Comparison of ENCODE assay signal across 18 cellular contexts in genomic region chr9:129023908-129024233, GRCh38. TPM values are rescaled to one million over a fixed set of nuclear protein-coding genes. Genes with fewer than 3 reads are reported as not detected.
A peak's percentile ranks its signal among the peaks of the same experiment; 100 is the strongest.
DNase-seq lines count a peak whose midpoint lies in the region; ATAC-seq and TF ChIP-seq lines count a peak whose summit lies in the region.
"Had no signal": no experiment of that assay in that cellular context is flagged by ENCODE, and none has a peak within 500 bp of the region (broad histone marks: within the 10 kb centered on the region; RNA-seq: fewer than 3 reads in every experiment).

No MANE protein-coding gene starts in this region.

- H3K4me3 ChIP-seq in HUES48 (ENCODE audit: low read depth, low read length) = no peak overlapping the region
- H3K4me3 ChIP-seq in muscle layer of colon (ENCODE audit: low read depth in 1 of 2, low read length in 2 of 2) = no peak overlapping the region
- H3K4me3 ChIP-seq: upper lobe of left lung had no signal

- no peaks in the 10 kb centered on the region for H3K27me3 Mint-ChIP-seq in brain
- H3K27me3 Mint-ChIP-seq in stimulated activated naive B cell treated with anti-CD40 and anti-IgM and Interleukin-4, amounts not matched to agents 10 μg/mL and 1 μg/mL and 100 μg/mL, for 72 hours = no peaks in the 10 kb centered on the region
- no peaks in the 10 kb centered on the region for H3K27me3 Mint-ChIP-seq in activated CD4-positive, alpha-beta T cell treated with anti-CD3 and anti-CD28 coated beads, Interleukin-2, amount 10 ng/mL, durations not matched to agents 24 days and 14 days

- peaks cover 0 to 2% (median 0%) of the 10 kb centered on the region in 5 experiments for H3K9me3 Mint-ChIP-seq in brain
- no peaks in the 10 kb centered on the region for H3K9me3 Mint-ChIP-seq in stimulated activated naive B cell treated with anti-CD40 and anti-IgM and Interleukin-4, amounts not matched to agents 10 μg/mL and 1 μg/mL and 100 μg/mL, for 72 hours
- no peaks in the 10 kb centered on the region for H3K9me3 Mint-ChIP-seq in activated CD4-positive, alpha-beta T cell treated with anti-CD3 and anti-CD28 coated beads, Interleukin-2, amount 10 ng/mL, durations not matched to agents 24 days and 14 days
- H3K9me3 Mint-ChIP-seq: activated naive CD4-positive, alpha-beta T cell treated with anti-CD3 and anti-CD28 coated beads, Interleukin-2, amount 50 U/mL, for 72 hours; T-helper 2 cell treated with Interferon-gamma antibody and Interleukin-4, amounts not matched to agents 5 μg/mL and 100 μg/mL, for 36 hours had no signal

- H3K4me1 Mint-ChIP-seq in brain = peaks cover 49% of the 10 kb centered on the region
- H3K4me1 Mint-ChIP-seq in stimulated activated naive B cell treated with anti-CD40 and anti-IgM and Interleukin-4, amounts not matched to agents 10 μg/mL and 1 μg/mL and 100 μg/mL, for 72 hours = peaks cover 17 to 49% of the 10 kb centered on the region in 2 donors
- H3K4me1 Mint-ChIP-seq in activated CD4-positive, alpha-beta T cell treated with anti-CD3 and anti-CD28 coated beads, Interleukin-2, amount 10 ng/mL, durations not matched to agents 24 days and 14 days = peaks cover 24% of the 10 kb centered on the region

- peaks cover 8% of the 10 kb centered on the region for H3K36me3 Mint-ChIP-seq in brain
- peaks cover 1 to 11% of the 10 kb centered on the region in 2 donors for H3K36me3 Mint-ChIP-seq in stimulated activated naive B cell treated with anti-CD40 and anti-IgM and Interleukin-4, amounts not matched to agents 10 μg/mL and 1 μg/mL and 100 μg/mL, for 72 hours
- peaks cover 1% of the 10 kb centered on the region for H3K36me3 Mint-ChIP-seq in activated CD4-positive, alpha-beta T cell treated with anti-CD3 and anti-CD28 coated beads, Interleukin-2, amount 10 ng/mL, durations not matched to agents 24 days and 14 days (ENCODE audit: low read depth)

- intact Hi-C loops in activated CD4-positive, alpha-beta T cell treated with anti-CD3 and anti-CD28 coated beads, Interleukin-2, amount 10 ng/mL, durations not matched to agents 24 days and 14 days (cut with micrococcal nuclease) = no loop called here

- H3K27ac ChIP-seq in HUES48 (ENCODE audit: low read depth, low read length) (peak overlapping the region; percentile 46), muscle layer of colon (ENCODE audit: low read depth, low read length) (peak overlapping the region; percentile 35), substantia nigra (ENCODE audit: low read depth, low read length, poor library complexity, severe bottlenecking) (peak overlapping the region; percentile 75)
- H3K27ac ChIP-seq: upper lobe of left lung had no signal

- H3K9me3 ChIP-seq in HUES48 (ENCODE audit: control insufficient read depth, insufficient read depth, low read length) (no peaks in the 10 kb centered on the region), muscle layer of colon (ENCODE audit: low read length) (no peaks in the 10 kb centered on the region)
- H3K9me3 ChIP-seq: upper lobe of left lung had no signal

- H3K36me3 ChIP-seq in HUES48 (ENCODE audit: control insufficient read depth, insufficient read depth, low read length) (0 out of 2 replicates have a peak, but pooled peaks cover 3% of the 10 kb centered on the region), muscle layer of colon (ENCODE audit: insufficient read depth, low read length) (no peaks in the 10 kb centered on the region)

- no peak for ATAC-seq in stimulated activated naive B cell treated with anti-CD40 and anti-IgM and Interleukin-4, amounts not matched to agents 10 μg/mL and 1 μg/mL and 100 μg/mL, for 72 hours (replicated peaks)
- ATAC-seq: activated naive CD4-positive, alpha-beta T cell treated with anti-CD3 and anti-CD28 coated beads, Interleukin-2, amount 50 U/mL, for 72 hours; left colon had no signal

- peak overlapping the region in 1 of 5 experiments; percentile 39 for H3K4me3 Mint-ChIP-seq in brain
- H3K4me3 Mint-ChIP-seq in stimulated activated naive B cell treated with anti-CD40 and anti-IgM and Interleukin-4, amounts not matched to agents 10 μg/mL and 1 μg/mL and 100 μg/mL, for 72 hours = no peak overlapping the region
- H3K4me3 Mint-ChIP-seq in activated CD4-positive, alpha-beta T cell treated with anti-CD3 and anti-CD28 coated beads, Interleukin-2, amount 10 ng/mL, durations not matched to agents 24 days and 14 days = no peak overlapping the region
- H3K4me3 Mint-ChIP-seq: T-helper 2 cell treated with Interferon-gamma antibody and Interleukin-4, amounts not matched to agents 5 μg/mL and 100 μg/mL, for 36 hours had no signal

- no peaks in the 10 kb centered on the region for H3K27me3 ChIP-seq in HUES48 (ENCODE audit: control insufficient read depth, insufficient read depth, low read length)
- H3K27me3 ChIP-seq in muscle layer of colon (ENCODE audit: control insufficient read depth in 1 of 2, insufficient read depth in 2 of 2, low read length in 2 of 2) = no peaks in the 10 kb centered on the region
- H3K27me3 ChIP-seq: upper lobe of left lung had no signal

- H3K4me1 ChIP-seq in HUES48 (ENCODE audit: control insufficient read depth, insufficient read depth, low read length) (peaks cover 11% of the 10 kb centered on the region), muscle layer of colon (ENCODE audit: insufficient read depth, low read length) (peaks cover 32% of the 10 kb centered on the region)

- H3K9ac ChIP-seq in HUES48 (ENCODE audit: low read depth, low read length) = no peak overlapping the region
- H3K9ac ChIP-seq in muscle layer of colon (ENCODE audit: low read length) = no peak overlapping the region

- H3K27ac Mint-ChIP-seq in brain = peak overlapping the region in 4 of 5 experiments; percentile 13 to 90 (median 61)
- H3K27ac Mint-ChIP-seq in stimulated activated naive B cell treated with anti-CD40 and anti-IgM and Interleukin-4, amounts not matched to agents 10 μg/mL and 1 μg/mL and 100 μg/mL, for 72 hours = no peak overlapping the region
- no peak overlapping the region for H3K27ac Mint-ChIP-seq in activated CD4-positive, alpha-beta T cell treated with anti-CD3 and anti-CD28 coated beads, Interleukin-2, amount 10 ng/mL, durations not matched to agents 24 days and 14 days
- H3K27ac Mint-ChIP-seq: T-helper 2 cell treated with Interferon-gamma antibody and Interleukin-4, amounts not matched to agents 5 μg/mL and 100 μg/mL, for 36 hours had no signal

- DNase-seq in substantia nigra (lab: John Stamatoyannopoulos, UW) (no peak), islet precursor cell (no peak), iPS-NIHi7 (ENCODE audit: extremely low spot score) (no peak)
- no peak for DNase-seq in stimulated activated naive B cell treated with anti-CD40 and anti-IgM and Interleukin-4, amounts not matched to agents 10 μg/mL and 1 μg/mL and 100 μg/mL, for 72 hours
- DNase-seq in activated CD4-positive, alpha-beta T cell treated with anti-CD3 and anti-CD28 coated beads, Interleukin-2, amount 10 ng/mL, durations not matched to agents 24 days and 14 days = no peak
- DNase-seq: activated CD4-positive, alpha-beta T cell treated with anti-CD3 and anti-CD28 coated beads for 48 hours; AML-193; DMS79; NCI-H1048; SIG-M5; stimulated activated CD4-positive, alpha-beta T cell treated with anti-CD3 and anti-CD28 coated beads, Interleukin-2, amount 100 ng/mL, for 24 hours; upper lobe of left lung had no signal

- TF ChIP-seq CTCF in brain (conservative IDR thresholded peaks at IDR 0.05) = no peak

RNA-seq across cellular contexts. Expression of gene SH3GLB2, which starts 4.3 kb away (rescaled TPM):
- polyA plus RNA-seq in brain (ENCODE audit: insufficient read depth, low read depth, low replicate concordance) = 285 TPM
- total RNA-seq in activated CD4-positive, alpha-beta T cell treated with anti-CD3 and anti-CD28 coated beads, Interleukin-2, amount 10 ng/mL, durations not matched to agents 24 days and 14 days = 69.6 and 73.9 TPM in 2 replicates

RNA-seq across cellular contexts. Expression of gene MIGA2, which starts 12.6 kb away (rescaled TPM):
- polyA plus RNA-seq in brain (ENCODE audit: insufficient read depth, low read depth, low replicate concordance) = 15.0 TPM
- 43.3 and 44.3 TPM in 2 replicates for total RNA-seq in activated CD4-positive, alpha-beta T cell treated with anti-CD3 and anti-CD28 coated beads, Interleukin-2, amount 10 ng/mL, durations not matched to agents 24 days and 14 days

RNA-seq across cellular contexts. Expression of gene DOLPP1, which starts 57.0 kb away (rescaled TPM):
- 40.8 TPM for polyA plus RNA-seq in brain (ENCODE audit: insufficient read depth, low read depth, low replicate concordance)
- 24.7 and 24.8 TPM in 2 replicates for total RNA-seq in activated CD4-positive, alpha-beta T cell treated with anti-CD3 and anti-CD28 coated beads, Interleukin-2, amount 10 ng/mL, durations not matched to agents 24 days and 14 days

Comparison
In these comparisons a context has a peak if more than half of its experiments do, and no peak if none do; other contexts are left out.
1. H3K27ac Mint-ChIP-seq: peak in brain (4 of 5); none in stimulated activated naive B cell treated with anti-CD40 and anti-IgM and Interleukin-4, amounts not matched to agents 10 μg/mL and 1 μg/mL and 100 μg/mL, for 72 hours (single experiment) and activated CD4-positive, alpha-beta T cell treated with anti-CD3 and anti-CD28 coated beads, Interleukin-2, amount 10 ng/mL, durations not matched to agents 24 days and 14 days (single experiment).
2. Peak in every context shown above with its lines, with median percentiles within 50 percentile points of each other: H3K27ac ChIP-seq.